ENCODE assay signal across 8 cellular contexts in genomic region chr4:185839204-185839712, GRCh38. TPM values are rescaled to one million over a fixed set of nuclear protein-coding genes. Genes with fewer than 3 reads are reported as not detected.
A peak's percentile ranks its signal among the peaks of the same experiment; 100 is the strongest.
DNase-seq lines count a peak whose midpoint lies in the region; ATAC-seq and TF ChIP-seq lines count a peak whose summit lies in the region.

No MANE protein-coding gene starts in this region.

- H3K4me3 Mint-ChIP-seq in activated naive CD4-positive, alpha-beta T cell treated with anti-CD3 and anti-CD28 coated beads for 36 hours: no peak overlapping the region

- no peaks in the 10 kb centered on the region for H3K36me3 ChIP-seq in body of pancreas (replicated peaks in 1 of 2; ENCODE audit: insufficient read depth in 1 of 2, low read depth in 2 of 2)
- H3K36me3 ChIP-seq in suprapubic skin: no peaks in the 10 kb centered on the region

- no peaks in the 10 kb centered on the region for H3K9me3 ChIP-seq in body of pancreas
- no peaks in the 10 kb centered on the region for H3K9me3 ChIP-seq in suprapubic skin

- TF ChIP-seq CTCF in body of pancreas (IDR thresholded peaks at IDR 0.05) (no peak), suprapubic skin (IDR thresholded peaks at IDR 0.05) (no peak)

- CTCF ChIA-PET in activated naive CD4-positive, alpha-beta T cell treated with anti-CD3 and anti-CD28 coated beads for 36 hours (lab: Charles Lee): no interaction called here

- H3K27me3 Mint-ChIP-seq in activated naive CD4-positive, alpha-beta T cell treated with anti-CD3 and anti-CD28 coated beads for 36 hours (ENCODE audit: low read depth): no peaks in the 10 kb centered on the region

- DNase-seq in HPDE6-E6E7 (ENCODE audit: extremely low spot score) (peak; percentile 87), body of pancreas (peak in 3 of 4 donors; percentile 23 to 52 (median 43)), iPS-NIHi11 (ENCODE audit: low spot score) (peak; percentile 79), suprapubic skin (ENCODE audit: low spot score in 2 of 2) (no peak), ecto neural progenitor cell (ENCODE audit: low spot score) (no peak), NCI-H1694 (lab: John Stamatoyannopoulos, UW) (no peak), NCI-H2227 (lab: John Stamatoyannopoulos, UW; ENCODE audit: unreplicated experiment) (no peak)
- no peak for DNase-seq in activated naive CD4-positive, alpha-beta T cell treated with anti-CD3 and anti-CD28 coated beads for 36 hours

- no peak overlapping the region for H3K27ac Mint-ChIP-seq in activated naive CD4-positive, alpha-beta T cell treated with anti-CD3 and anti-CD28 coated beads for 36 hours

- ATAC-seq in body of pancreas: peak; percentile 51

- H3K4me1 ChIP-seq in body of pancreas: peaks cover 83% of the 10 kb centered on the region
- H3K4me1 ChIP-seq in suprapubic skin: peaks cover 17% of the 10 kb centered on the region

- 67 to 74% methylated on average over 9 of the region's 9 CpGs for WGBS in body of pancreas, 2 donors
- 34% methylated on average over 9 of the region's 9 CpGs for WGBS in suprapubic skin

- no peaks in the 10 kb centered on the region for H3K27me3 ChIP-seq in body of pancreas
- no peaks in the 10 kb centered on the region for H3K27me3 ChIP-seq in suprapubic skin

- H3K36me3 Mint-ChIP-seq in activated naive CD4-positive, alpha-beta T cell treated with anti-CD3 and anti-CD28 coated beads for 36 hours (ENCODE audit: low read depth): no peaks in the 10 kb centered on the region

- no peaks in the 10 kb centered on the region for H3K9me3 Mint-ChIP-seq in activated naive CD4-positive, alpha-beta T cell treated with anti-CD3 and anti-CD28 coated beads for 36 hours

- no peak for TF ChIP-seq EP300 in suprapubic skin (IDR thresholded peaks at IDR 0.05)

- no peaks in the 10 kb centered on the region for H3K4me1 Mint-ChIP-seq in activated naive CD4-positive, alpha-beta T cell treated with anti-CD3 and anti-CD28 coated beads for 36 hours (ENCODE audit: low read depth)

- intact Hi-C loops in body of pancreas (cut with DNase I): no loop called here
- intact Hi-C loops in activated naive CD4-positive, alpha-beta T cell treated with anti-CD3 and anti-CD28 coated beads for 36 hours (cut with micrococcal nuclease): no loop called here

- no peak overlapping the region for H3K4me3 ChIP-seq in body of pancreas
- H3K4me3 ChIP-seq in suprapubic skin: no peak overlapping the region

- no peak for TF ChIP-seq POLR2A in body of pancreas (IDR thresholded peaks at IDR 0.05)
- no peak for TF ChIP-seq POLR2A in suprapubic skin (IDR thresholded peaks at IDR 0.05)

- H3K27ac ChIP-seq in body of pancreas (peak overlapping the region; percentile 16 to 86 (median 69)), suprapubic skin (peak overlapping the region; percentile 68)

RNA-seq across cellular contexts. Expression of gene SORBS2, which starts 27.3 kb away (rescaled TPM):
- total RNA-seq in body of pancreas (100 to 1,000 TPM; 210 to 218 TPM), suprapubic skin (10 to 100 TPM; 17.4 to 40.8 (median 21.9) TPM)
- not detected for total RNA-seq in activated naive CD4-positive, alpha-beta T cell treated with anti-CD3 and anti-CD28 coated beads for 36 hours

Comparison
In these comparisons a context has a peak if more than half of its experiments do, and no peak if none do; other contexts are left out.
1. DNase-seq: peak in HPDE6-E6E7 (single experiment), body of pancreas (3 of 4) and iPS-NIHi11 (single experiment); none in suprapubic skin (0 of 2), activated naive CD4-positive, alpha-beta T cell treated with anti-CD3 and anti-CD28 coated beads for 36 hours (single experiment), ecto neural progenitor cell (single experiment), NCI-H1694 (single experiment) and NCI-H2227 (single experiment).
2. RNA of gene SORBS2, which starts 27.3 kb away (total RNA-seq): 210 to 218 TPM in body of pancreas and 17.4 to 40.8 TPM in suprapubic skin; not detected in activated naive CD4-positive, alpha-beta T cell treated with anti-CD3 and anti-CD28 coated beads for 36 hours; every median in the first group is over 10 times any median in the second.